ENCODE assay signal across 22 cellular contexts in the genomic region with DNA sequence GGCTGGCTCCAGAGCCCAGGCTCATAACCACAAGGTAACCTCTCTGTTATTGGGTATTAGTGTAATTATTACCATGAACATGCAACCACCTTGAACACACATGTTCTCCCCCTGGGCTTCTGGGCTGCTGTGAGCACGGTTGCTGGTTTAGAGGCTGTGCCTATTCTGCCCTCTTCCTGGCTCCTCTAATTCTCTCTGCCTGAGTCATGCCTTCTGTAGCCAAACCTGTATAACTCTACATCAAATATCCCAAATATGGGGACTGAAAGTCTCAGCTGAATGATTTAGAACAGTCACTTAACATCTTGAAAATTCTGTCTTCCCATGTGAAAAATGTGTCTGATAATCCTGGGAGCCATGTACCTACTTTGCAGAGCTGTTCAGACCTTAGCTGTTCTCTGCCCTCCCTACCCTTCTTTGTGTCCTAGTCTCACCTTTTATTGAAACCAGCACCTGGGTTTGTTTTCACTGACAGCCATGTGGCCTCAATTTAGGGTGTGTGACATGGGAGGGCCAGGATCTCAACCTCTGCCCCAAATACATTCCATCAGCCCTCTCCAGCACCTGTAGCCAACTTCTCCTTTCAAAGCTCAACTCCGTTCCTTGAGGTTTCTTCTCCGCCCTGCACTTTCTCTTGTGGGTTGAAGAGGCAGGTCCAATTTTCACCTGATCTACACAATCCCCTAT.
DNase-seq lines count a peak whose midpoint lies in the region; ATAC-seq, FAIRE-seq and TF ChIP-seq lines count a peak whose summit lies in the region.
"Had no signal": no experiment of that assay in that cellular context is flagged by ENCODE, and none has a peak within 500 bp of the region (broad histone marks: within the 10 kb centered on the region; RNA-seq: fewer than 3 reads in every experiment).

No MANE protein-coding gene starts in this region.

- DNase-seq in AG20443 (ENCODE audit: low spot score) (peak; percentile 50), MM.1S (peak; percentile 79), epithelial cell of esophagus (ENCODE audit: low read depth) (peak; percentile 65), mucosa of descending colon (no peak), frontal cortex (ENCODE audit: low spot score in 2 of 2) (no peak), AML-193 (lab: John Stamatoyannopoulos, UW) (no peak), NCI-H2081 treated with DMSO at 0.1 percent for 48 hours (lab: John Stamatoyannopoulos, UW) (no peak)
- no peak for DNase-seq in natural killer cell treated with Interleukin-12 subunit alpha and Interleukin-12 subunit beta and Interleukin-15 and Interleukin-18, amount 100 ng/mL, for 72 hours (ENCODE audit: low spot score)
- DNase-seq: activated gamma-delta T cell; GF-D8; left ventricle myocardium superior; naive B cell; NCI-H187; Right ventricle myocardium superior; stimulated activated CD4-positive, alpha-beta T cell treated with anti-CD3 and anti-CD28 coated beads, Interleukin-12 subunit alpha, Interleukin-12 subunit beta, amount 100 ng/mL, for 4 hours; stimulated activated naive CD4-positive, alpha-beta T cell; upper lobe of left lung had no signal

- H3K27me3 ChIP-seq in MM.1S (replicated peaks; ENCODE audit: insufficient read depth, low read length), result no peaks in the 10 kb centered on the region
- H3K27me3 ChIP-seq: upper lobe of left lung had no signal

- no peaks in the 10 kb centered on the region for H3K4me1 Mint-ChIP-seq in natural killer cell treated with Interleukin-12 subunit alpha and Interleukin-12 subunit beta and Interleukin-15 and Interleukin-18, amount 100 ng/mL, for 72 hours (ENCODE audit: low read depth in 2 of 2)
- H3K4me1 Mint-ChIP-seq: naive B cell had no signal

- H3K4me1 ChIP-seq in MM.1S (ENCODE audit: low read length) (peaks cover 36% of the 10 kb centered on the region), mucosa of descending colon (ENCODE audit: low read depth) (no peaks in the 10 kb centered on the region)
- H3K4me1 ChIP-seq: prostate gland had no signal

- peak overlapping the region; percentile 14; the same call in 1 of the 2 replicates for H3K4me2 ChIP-seq in MM.1S (ENCODE audit: low read depth, low read length)

- no peak overlapping the region for H3K4me3 Mint-ChIP-seq in natural killer cell treated with Interleukin-12 subunit alpha and Interleukin-12 subunit beta and Interleukin-15 and Interleukin-18, amount 100 ng/mL, for 72 hours
- H3K4me3 Mint-ChIP-seq: T-helper 2 cell treated with Interferon-gamma antibody and Interleukin-4, amounts not matched to agents 5 μg/mL and 100 μg/mL, for 36 hours had no signal

- intact Hi-C loops in mucosa of descending colon (cut with DNase I, micrococcal nuclease), result no loop called here

- H3K9me2 ChIP-seq in MM.1S (replicated peaks; ENCODE audit: insufficient read depth, low read length), result no peaks in the 10 kb centered on the region

- H3K36me3 Mint-ChIP-seq in natural killer cell treated with Interleukin-12 subunit alpha and Interleukin-12 subunit beta and Interleukin-15 and Interleukin-18, amount 100 ng/mL, for 72 hours, result no peaks in the 10 kb centered on the region
- H3K36me3 Mint-ChIP-seq: naive B cell had no signal

- FAIRE-seq in frontal cortex (lab: Jason Lieb, UNC), result no peak
- FAIRE-seq: H54, HTR-8/SVneo had no signal

- H3K79me2 ChIP-seq in MM.1S (ENCODE audit: low read length), result no peaks in the 10 kb centered on the region

- peaks cover 23% of the 10 kb centered on the region; the same call in 1 of the 2 replicates for H3F3A ChIP-seq in MM.1S (ENCODE audit: insufficient read depth, low read length)

- no peak overlapping the region for H3K9ac ChIP-seq in MM.1S (ENCODE audit: low read length)

- H3K27ac ChIP-seq in MM.1S (ENCODE audit: low read length), result peak overlapping the region; percentile 9; the same call in 1 of the 2 replicates
- H3K27ac ChIP-seq: prostate gland, upper lobe of left lung had no signal

- H4K20me1 ChIP-seq in MM.1S (ENCODE audit: insufficient read depth, low read length), result no peaks in the 10 kb centered on the region

- H3K9me3 ChIP-seq in MM.1S (replicated peaks; ENCODE audit: insufficient read depth, low read length) (no peaks in the 10 kb centered on the region), mucosa of descending colon (no peaks in the 10 kb centered on the region)
- H3K9me3 ChIP-seq: prostate gland, upper lobe of left lung had no signal

- ATAC-seq in mucosa of descending colon, result peak; percentile 66
- no peak for ATAC-seq in natural killer cell treated with Interleukin-12 subunit alpha and Interleukin-12 subunit beta and Interleukin-15 and Interleukin-18, amount 100 ng/mL, for 72 hours
- ATAC-seq: activated CD4-positive, CD25-positive, alpha-beta regulatory T cell treated with anti-CD3 and anti-CD28 coated beads, Interleukin-2, amount 50 U/mL, for 24 hours; left ventricle myocardium superior had no signal

- no peaks in the 10 kb centered on the region for H3K27me3 Mint-ChIP-seq in natural killer cell treated with Interleukin-12 subunit alpha and Interleukin-12 subunit beta and Interleukin-15 and Interleukin-18, amount 100 ng/mL, for 72 hours

- TF ChIP-seq CTCF in MM.1S (IDR thresholded peaks at IDR 0.05; ENCODE audit: low read length), result no peak
- TF ChIP-seq CTCF in epithelial cell of esophagus (IDR thresholded peaks at IDR 0.05; ENCODE audit: insufficient read depth, low read depth, low read length, missing control alignments), result no peak
- no peak for TF ChIP-seq CTCF in mucosa of descending colon (IDR thresholded peaks at IDR 0.05)

- H3K9me3 Mint-ChIP-seq in natural killer cell treated with Interleukin-12 subunit alpha and Interleukin-12 subunit beta and Interleukin-15 and Interleukin-18, amount 100 ng/mL, for 72 hours, result peaks cover 5% of the 10 kb centered on the region
- H3K9me3 Mint-ChIP-seq: T-helper 2 cell treated with Interferon-gamma antibody and Interleukin-4, amounts not matched to agents 5 μg/mL and 100 μg/mL, for 36 hours had no signal

- H3K4me3 ChIP-seq in MM.1S (ENCODE audit: low read length), result no peak overlapping the region
- H3K4me3 ChIP-seq in epithelial cell of esophagus (ENCODE audit: low read length), result no peak overlapping the region
- no peak overlapping the region for H3K4me3 ChIP-seq in mucosa of descending colon
- H3K4me3 ChIP-seq: prostate gland, upper lobe of left lung had no signal

- H2AFZ ChIP-seq in MM.1S (ENCODE audit: low read length), result no peak overlapping the region

- no peak overlapping the region for H3K27ac Mint-ChIP-seq in natural killer cell treated with Interleukin-12 subunit alpha and Interleukin-12 subunit beta and Interleukin-15 and Interleukin-18, amount 100 ng/mL, for 72 hours
- H3K27ac Mint-ChIP-seq: naive B cell; T-helper 2 cell treated with Interferon-gamma antibody and Interleukin-4, amounts not matched to agents 5 μg/mL and 100 μg/mL, for 36 hours had no signal

- no peaks in the 10 kb centered on the region for H3K36me3 ChIP-seq in MM.1S (replicated peaks; ENCODE audit: insufficient read depth, low read length)
- no peaks in the 10 kb centered on the region for H3K36me3 ChIP-seq in mucosa of descending colon (ENCODE audit: low read depth)
- H3K36me3 ChIP-seq: prostate gland, upper lobe of left lung had no signal

Comparison
In these comparisons a context has a peak if more than half of its experiments do, and no peak if none do; other contexts are left out.
1. DNase-seq: peak in AG20443 (single experiment), MM.1S (single experiment) and epithelial cell of esophagus (single experiment); none in mucosa of descending colon (0 of 3), frontal cortex (0 of 2), AML-193 (0 of 2), natural killer cell treated with Interleukin-12 subunit alpha and Interleukin-12 subunit beta and Interleukin-15 and Interleukin-18, amount 100 ng/mL, for 72 hours (single experiment) and NCI-H2081 treated with DMSO at 0.1 percent for 48 hours (single experiment).